In the genomic region with DNA sequence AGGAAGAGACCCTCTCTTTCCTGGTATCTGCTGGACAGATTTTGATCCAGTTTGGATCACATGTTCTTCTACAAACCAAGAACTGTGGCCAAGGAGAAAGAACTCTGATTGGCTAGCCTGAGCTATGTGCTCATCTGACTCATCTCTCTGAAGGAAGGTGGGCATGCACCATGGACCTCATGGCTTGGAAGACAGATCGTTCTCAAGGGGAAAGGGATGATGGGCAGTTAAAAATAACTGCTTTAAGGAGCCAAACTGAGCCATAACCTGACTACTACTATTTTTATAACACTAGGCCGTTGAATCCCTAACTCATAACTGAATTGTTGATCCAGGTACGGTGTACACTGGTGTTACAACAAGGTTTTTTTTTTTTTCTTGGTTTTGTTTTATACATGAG, we compare ENCODE assay signal across 31 cellular contexts.
A peak's percentile ranks its signal among the peaks of the same experiment; 100 is the strongest.
DNase-seq lines count a peak whose midpoint lies in the region; ATAC-seq and TF ChIP-seq lines count a peak whose summit lies in the region.
"Had no signal": no experiment of that assay in that cellular context is flagged by ENCODE, and none has a peak within 500 bp of the region (broad histone marks: within the 10 kb centered on the region; RNA-seq: fewer than 3 reads in every experiment).

No MANE protein-coding gene starts in this region.

- TF ChIP-seq CTCF in psoas muscle (IDR thresholded peaks at IDR 0.05) = no peak
- no peak for TF ChIP-seq CTCF in gastrocnemius medialis (IDR thresholded peaks at IDR 0.05 in 4 of 5, conservative IDR thresholded peaks at IDR 0.05 in 1 of 5)

- intact Hi-C loops in psoas muscle (cut with DNase I) (no loop called here), gastrocnemius medialis (cut with DNase I; ENCODE audit: low total_unique reads) (no loop called here)

- no peaks in the 10 kb centered on the region for H3K4me1 ChIP-seq in psoas muscle
- H3K4me1 ChIP-seq in gastrocnemius medialis = peaks cover 0 to 7% of the 10 kb centered on the region in 2 donors
- H3K4me1 ChIP-seq: A549, BE2C, Caco-2 had no signal

- no peaks in the 10 kb centered on the region for H3K9me3 ChIP-seq in psoas muscle
- no peaks in the 10 kb centered on the region for H3K9me3 ChIP-seq in gastrocnemius medialis
- H3K9me3 ChIP-seq: A549; BE2C; BLaER1; BLaER1 treated with 17β-estradiol and CSF1 and Interleukin-3, amounts not matched to agents 10 nM and 100 nM; Caco-2 had no signal

- no peak overlapping the region for H3K4me3 ChIP-seq in psoas muscle
- no peak overlapping the region for H3K4me3 ChIP-seq in gastrocnemius medialis
- H3K4me3 ChIP-seq: A549; BLaER1; BLaER1 treated with 17β-estradiol and CSF1 and Interleukin-3, amounts not matched to agents 10 nM and 100 nM had no signal

- TF ChIP-seq POLR2A in gastrocnemius medialis (IDR thresholded peaks at IDR 0.05) = no peak

- no peak overlapping the region for H3K27ac ChIP-seq in psoas muscle
- H3K27ac ChIP-seq in gastrocnemius medialis = no peak overlapping the region
- H3K27ac ChIP-seq: 22Rv1; A549; BLaER1; BLaER1 treated with 17β-estradiol and CSF1 and Interleukin-3, amounts not matched to agents 10 nM and 100 nM; C4-2B had no signal

- WGBS in psoas muscle, 3 donors = 22 to 50% (median 32%) methylated on average over 3 of the region's 3 CpGs

- in situ Hi-C loops in gastrocnemius medialis (cut with MboI; ENCODE audit: low sequenced_read_pairs in 4 of 4) = no loop called here

- H3K27me3 ChIP-seq in psoas muscle (ENCODE audit: insufficient read depth in 3 of 3, low read length in 2 of 3) (no peaks in the 10 kb centered on the region), gastrocnemius medialis (no peaks in the 10 kb centered on the region)
- H3K27me3 ChIP-seq: BE2C; BLaER1; BLaER1 treated with 17β-estradiol and CSF1 and Interleukin-3, amounts not matched to agents 10 nM and 100 nM had no signal

- DNase-seq in HT1080 (ENCODE audit: low read depth) (peak; percentile 25), psoas muscle (no peak), gastrocnemius medialis (no peak)
- DNase-seq in activated naive CD4-positive, alpha-beta T cell treated with anti-CD3 and anti-CD28 coated beads, Interleukin-2, amount 50 U/mL, for 16 hours = no peak
- DNase-seq in NK-92 treated with Interleukin-12 subunit alpha and Interleukin-12 subunit beta, amount 100 ng/mL, for 24 hours (lab: John Stamatoyannopoulos, UW) = no peak
- DNase-seq: 8988T; ACHN; AML-193; BE2C; C1 segment of cervical spinal cord; Caco-2; Calu3; CD4-positive, alpha-beta memory T cell; CD4-positive, alpha-beta T cell; CD4-positive, CD25-positive, alpha-beta regulatory T cell; CD8-positive, alpha-beta memory T cell; CD8-positive, alpha-beta T cell; COR-L47; DMS 273 treated with DMSO at 0.1 percent for 48 hours; DMS153; DMS53; DMS79; DMS79 treated with DMSO at 0.1 percent for 48 hours; DND-41; EL had no signal

- ATAC-seq in psoas muscle = peak; percentile 30 to 92 (median 77)
- ATAC-seq in gastrocnemius medialis = peak; percentile 46 to 55
- ATAC-seq in GM21423 (IDR thresholded peaks at IDR 0.05; ENCODE audit: unreplicated experiment) = no peak
- ATAC-seq: A549; CD8-positive, alpha-beta T cell had no signal

- H3K36me3 ChIP-seq in psoas muscle (ENCODE audit: insufficient read depth in 1 of 2, low read depth in 1 of 2) (peaks cover 0 to 13% of the 10 kb centered on the region in 2 donors), gastrocnemius medialis (no peaks in the 10 kb centered on the region)
- H3K36me3 ChIP-seq: BE2C; BLaER1; BLaER1 treated with 17β-estradiol and CSF1 and Interleukin-3, amounts not matched to agents 10 nM and 100 nM had no signal
